Comparison of ENCODE assay signal across 2 cellular contexts in genomic region chr1:18486195-18486594, GRCh38.
TF ChIP-seq lines count a peak whose summit lies in the region.

No MANE protein-coding gene starts in this region.

TF ChIP-seq in GM23338, 12 proteins besides CTCF, POLR2A, EP300 and RAD21:
- TF ChIP-seq, protein P1, sequence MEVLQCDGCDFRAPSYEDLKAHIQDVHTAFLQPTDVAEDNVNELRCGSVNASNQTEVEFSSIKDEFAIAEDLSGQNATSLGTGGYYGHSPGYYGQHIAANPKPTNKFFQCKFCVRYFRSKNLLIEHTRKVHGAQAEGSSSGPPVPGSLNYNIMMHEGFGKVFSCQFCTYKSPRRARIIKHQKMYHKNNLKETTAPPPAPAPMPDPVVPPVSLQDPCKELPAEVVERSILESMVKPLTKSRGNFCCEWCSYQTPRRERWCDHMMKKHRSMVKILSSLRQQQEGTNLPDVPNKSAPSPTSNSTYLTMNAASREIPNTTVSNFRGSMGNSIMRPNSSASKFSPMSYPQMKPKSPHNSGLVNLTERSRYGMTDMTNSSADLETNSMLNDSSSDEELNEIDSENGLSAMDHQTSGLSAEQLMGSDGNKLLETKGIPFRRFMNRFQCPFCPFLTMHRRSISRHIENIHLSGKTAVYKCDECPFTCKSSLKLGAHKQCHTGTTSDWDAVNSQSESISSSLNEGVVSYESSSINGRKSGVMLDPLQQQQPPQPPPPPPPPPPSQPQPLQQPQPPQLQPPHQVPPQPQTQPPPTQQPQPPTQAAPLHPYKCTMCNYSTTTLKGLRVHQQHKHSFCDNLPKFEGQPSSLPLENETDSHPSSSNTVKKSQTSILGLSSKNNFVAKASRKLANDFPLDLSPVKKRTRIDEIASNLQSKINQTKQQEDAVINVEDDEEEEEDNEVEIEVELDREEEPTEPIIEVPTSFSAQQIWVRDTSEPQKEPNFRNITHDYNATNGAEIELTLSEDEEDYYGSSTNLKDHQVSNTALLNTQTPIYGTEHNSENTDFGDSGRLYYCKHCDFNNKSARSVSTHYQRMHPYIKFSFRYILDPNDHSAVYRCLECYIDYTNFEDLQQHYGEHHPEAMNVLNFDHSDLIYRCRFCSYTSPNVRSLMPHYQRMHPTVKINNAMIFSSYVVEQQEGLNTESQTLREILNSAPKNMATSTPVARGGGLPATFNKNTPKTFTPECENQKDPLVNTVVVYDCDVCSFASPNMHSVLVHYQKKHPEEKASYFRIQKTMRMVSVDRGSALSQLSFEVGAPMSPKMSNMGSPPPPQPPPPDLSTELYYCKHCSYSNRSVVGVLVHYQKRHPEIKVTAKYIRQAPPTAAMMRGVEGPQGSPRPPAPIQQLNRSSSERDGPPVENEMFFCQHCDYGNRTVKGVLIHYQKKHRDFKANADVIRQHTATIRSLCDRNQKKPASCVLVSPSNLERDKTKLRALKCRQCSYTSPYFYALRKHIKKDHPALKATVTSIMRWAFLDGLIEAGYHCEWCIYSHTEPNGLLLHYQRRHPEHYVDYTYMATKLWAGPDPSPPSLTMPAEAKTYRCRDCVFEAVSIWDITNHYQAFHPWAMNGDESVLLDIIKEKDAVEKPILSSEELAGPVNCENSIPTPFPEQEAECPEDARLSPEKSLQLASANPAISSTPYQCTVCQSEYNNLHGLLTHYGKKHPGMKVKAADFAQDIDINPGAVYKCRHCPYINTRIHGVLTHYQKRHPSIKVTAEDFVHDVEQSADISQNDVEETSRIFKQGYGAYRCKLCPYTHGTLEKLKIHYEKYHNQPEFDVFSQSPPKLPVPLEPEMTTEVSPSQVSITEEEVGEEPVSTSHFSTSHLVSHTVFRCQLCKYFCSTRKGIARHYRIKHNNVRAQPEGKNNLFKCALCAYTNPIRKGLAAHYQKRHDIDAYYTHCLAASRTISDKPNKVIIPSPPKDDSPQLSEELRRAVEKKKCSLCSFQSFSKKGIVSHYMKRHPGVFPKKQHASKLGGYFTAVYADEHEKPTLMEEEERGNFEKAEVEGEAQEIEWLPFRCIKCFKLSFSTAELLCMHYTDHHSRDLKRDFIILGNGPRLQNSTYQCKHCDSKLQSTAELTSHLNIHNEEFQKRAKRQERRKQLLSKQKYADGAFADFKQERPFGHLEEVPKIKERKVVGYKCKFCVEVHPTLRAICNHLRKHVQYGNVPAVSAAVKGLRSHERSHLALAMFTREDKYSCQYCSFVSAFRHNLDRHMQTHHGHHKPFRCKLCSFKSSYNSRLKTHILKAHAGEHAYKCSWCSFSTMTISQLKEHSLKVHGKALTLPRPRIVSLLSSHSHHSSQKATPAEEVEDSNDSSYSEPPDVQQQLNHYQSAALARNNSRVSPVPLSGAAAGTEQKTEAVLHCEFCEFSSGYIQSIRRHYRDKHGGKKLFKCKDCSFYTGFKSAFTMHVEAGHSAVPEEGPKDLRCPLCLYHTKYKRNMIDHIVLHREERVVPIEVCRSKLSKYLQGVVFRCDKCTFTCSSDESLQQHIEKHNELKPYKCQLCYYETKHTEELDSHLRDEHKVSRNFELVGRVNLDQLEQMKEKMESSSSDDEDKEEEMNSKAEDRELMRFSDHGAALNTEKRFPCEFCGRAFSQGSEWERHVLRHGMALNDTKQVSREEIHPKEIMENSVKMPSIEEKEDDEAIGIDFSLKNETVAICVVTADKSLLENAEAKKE (CRISPR knock-in tag; IDR thresholded peaks at IDR 0.05): peak; percentile 21; the same call in 1 of the 2 replicates
- no peak for TF ChIP-seq ZNF331 (CRISPR knock-in tag; IDR thresholded peaks at IDR 0.05; ENCODE audit: low read depth)
TF ChIP-seq in GM23338: peak in this region for 1.

TF ChIP-seq in K562, 482 proteins besides CTCF, POLR2A, EP300 and RAD21:
- TF ChIP-seq RBM39 (optimal IDR thresholded peaks at IDR 0.05; ENCODE audit: low read depth, low read length): no peak
- no peak for TF ChIP-seq PHTF2 (CRISPR knock-in tag; IDR thresholded peaks at IDR 0.05)
- no peak for TF ChIP-seq TAF7 (tag; IDR thresholded peaks at IDR 0.05)
- no peak for TF ChIP-seq ZFPM2 (CRISPR knock-in tag; IDR thresholded peaks at IDR 0.05)
- no peak for TF ChIP-seq SETDB1 (IDR thresholded peaks at IDR 0.05; ENCODE audit: low read length)
- peak; percentile 11; the same call in 1 of the 2 replicates for TF ChIP-seq DEAF1 (CRISPR knock-in tag; IDR thresholded peaks at IDR 0.05)
- TF ChIP-seq RREB1 (CRISPR knock-in tag; IDR thresholded peaks at IDR 0.05): no peak
- peak in 1 of 3 experiments; percentile 48 for TF ChIP-seq YY1 (IDR thresholded peaks at IDR 0.05; ENCODE audit: borderline replicate concordance in 1 of 3, control insufficient read depth in 1 of 3, extremely low read depth in 1 of 3, insufficient read depth in 3 of 3, insufficient read length in 1 of 3, insufficient replicate concordance in 2 of 3, low read depth in 1 of 3, low read length in 2 of 3)
- TF ChIP-seq TSHZ1 (CRISPR knock-in tag; IDR thresholded peaks at IDR 0.05): no peak
- no peak for TF ChIP-seq EGR1 (conservative IDR thresholded peaks at IDR 0.05)
- no peak for TF ChIP-seq GATAD2B (IDR thresholded peaks at IDR 0.05; ENCODE audit: borderline replicate concordance)
- no peak for TF ChIP-seq PHB (CRISPR knock-in tag; IDR thresholded peaks at IDR 0.05)
- TF ChIP-seq, protein P2, sequence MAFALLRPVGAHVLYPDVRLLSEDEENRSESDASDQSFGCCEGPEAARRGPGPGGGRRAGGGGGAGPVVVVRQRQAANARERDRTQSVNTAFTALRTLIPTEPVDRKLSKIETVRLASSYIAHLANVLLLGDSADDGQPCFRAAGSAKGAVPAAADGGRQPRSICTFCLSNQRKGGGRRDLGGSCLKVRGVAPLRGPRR (CRISPR knock-in tag; IDR thresholded peaks at IDR 0.05): no peak
- no peak for TF ChIP-seq STAG1 (CRISPR knock-in tag; IDR thresholded peaks at IDR 0.05; ENCODE audit: borderline replicate concordance)
- TF ChIP-seq, protein P3, sequence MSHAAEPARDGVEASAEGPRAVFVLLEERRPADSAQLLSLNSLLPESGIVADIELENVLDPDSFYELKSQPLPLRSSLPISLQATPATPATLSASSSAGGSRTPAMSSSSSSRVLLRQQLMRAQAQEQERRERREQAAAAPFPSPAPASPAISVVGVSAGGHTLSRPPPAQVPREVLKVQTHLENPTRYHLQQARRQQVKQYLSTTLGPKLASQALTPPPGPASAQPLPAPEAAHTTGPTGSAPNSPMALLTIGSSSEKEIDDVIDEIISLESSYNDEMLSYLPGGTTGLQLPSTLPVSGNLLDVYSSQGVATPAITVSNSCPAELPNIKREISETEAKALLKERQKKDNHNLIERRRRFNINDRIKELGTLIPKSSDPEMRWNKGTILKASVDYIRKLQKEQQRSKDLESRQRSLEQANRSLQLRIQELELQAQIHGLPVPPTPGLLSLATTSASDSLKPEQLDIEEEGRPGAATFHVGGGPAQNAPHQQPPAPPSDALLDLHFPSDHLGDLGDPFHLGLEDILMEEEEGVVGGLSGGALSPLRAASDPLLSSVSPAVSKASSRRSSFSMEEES (CRISPR knock-in tag; IDR thresholded peaks at IDR 0.05): peak; percentile 62
- TF ChIP-seq ZFP91 (CRISPR knock-in tag; IDR thresholded peaks at IDR 0.05): no peak
- TF ChIP-seq FOS (IDR thresholded peaks at IDR 0.05; ENCODE audit: extremely low read depth, insufficient read length): no peak
TF ChIP-seq in K562: peak in this region for 3.
